In the genomic region with DNA sequence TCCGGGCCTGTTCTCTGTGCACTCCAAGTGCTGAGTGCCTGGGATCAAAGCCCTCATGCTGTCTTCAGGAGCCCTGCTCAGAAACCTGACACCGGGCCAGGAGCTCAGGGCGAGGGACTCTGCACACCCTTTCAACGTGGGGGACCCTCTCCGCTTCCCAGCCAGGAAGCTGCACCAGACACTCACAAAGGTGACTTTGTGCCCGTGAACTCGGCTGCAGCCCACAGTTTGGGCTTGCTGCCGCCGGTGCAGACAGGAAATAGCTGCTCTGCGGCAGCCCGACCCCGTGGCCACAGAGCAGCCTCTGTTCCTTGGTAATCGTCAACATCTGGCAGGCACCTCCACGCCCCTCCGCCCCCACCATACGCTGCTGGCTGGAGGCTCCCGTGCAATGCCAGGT, we compare ENCODE assay signal across 10 cellular contexts.
DNase-seq lines count a peak whose midpoint lies in the region; ATAC-seq and FAIRE-seq lines count a peak whose summit lies in the region.
"Had no signal": no experiment of that assay in that cellular context is flagged by ENCODE, and none has a peak within 500 bp of the region (broad histone marks: within the 10 kb centered on the region; RNA-seq: fewer than 3 reads in every experiment).

No MANE protein-coding gene starts in this region.

- H3K27me3 ChIP-seq in right cardiac atrium (ENCODE audit: control insufficient read depth, insufficient read depth), result no peaks in the 10 kb centered on the region
- H3K27me3 ChIP-seq: heart left ventricle had no signal

- DNase-seq in KG1 (lab: John Stamatoyannopoulos, UW) (peak; percentile 48), right cardiac atrium (no peak), frontal cortex (ENCODE audit: low spot score in 2 of 2) (no peak), NCI-H1694 (lab: John Stamatoyannopoulos, UW) (no peak)
- DNase-seq in activated CD8-positive, alpha-beta memory T cell treated with anti-CD3 and anti-CD28 coated beads, Interleukin-2, amount 50 U/mL, for 48 hours, result peak; percentile 76
- peak; percentile 20 to 36 for DNase-seq in stimulated activated CD4-positive, alpha-beta T cell treated with anti-CD3 and anti-CD28 coated beads, Interleukin-4, amount 100 ng/mL, for 4 hours

- 34% methylated on average over 17 of the region's 17 CpGs for WGBS in right cardiac atrium

- ATAC-seq in right cardiac atrium (peak; percentile 23 to 24), HG03196 (IDR thresholded peaks at IDR 0.05; ENCODE audit: unreplicated experiment) (no peak), GM21717 (IDR thresholded peaks at IDR 0.05; ENCODE audit: unreplicated experiment) (no peak)

- H3K4me3 ChIP-seq in right cardiac atrium (ENCODE audit: low read length), result no peak overlapping the region

- intact Hi-C loops in right cardiac atrium (cut with DNase I), result no loop called here

- no peaks in the 10 kb centered on the region for H3K9me3 ChIP-seq in right cardiac atrium (ENCODE audit: control insufficient read depth, low read length)
- H3K9me3 ChIP-seq: heart left ventricle had no signal

- no peaks in the 10 kb centered on the region for H3K4me1 ChIP-seq in right cardiac atrium (ENCODE audit: control insufficient read depth, insufficient read depth, low read length)

- H3K27ac ChIP-seq in right cardiac atrium (ENCODE audit: low read length), result no peak overlapping the region
- H3K27ac ChIP-seq: heart left ventricle, HL-60 had no signal

- FAIRE-seq in frontal cortex (lab: Jason Lieb, UNC), result no peak

Comparison
In these comparisons a context has a peak if more than half of its experiments do, and no peak if none do; other contexts are left out.
1. DNase-seq: peak in KG1 (single experiment), activated CD8-positive, alpha-beta memory T cell treated with anti-CD3 and anti-CD28 coated beads, Interleukin-2, amount 50 U/mL, for 48 hours (single experiment) and stimulated activated CD4-positive, alpha-beta T cell treated with anti-CD3 and anti-CD28 coated beads, Interleukin-4, amount 100 ng/mL, for 4 hours (2 of 2); none in right cardiac atrium (0 of 3), frontal cortex (0 of 2) and NCI-H1694 (single experiment).
2. ATAC-seq: peak in right cardiac atrium (2 of 2); none in HG03196 (single experiment) and GM21717 (single experiment).